8 cellular contexts compared by ENCODE assay signal in the genomic region with DNA sequence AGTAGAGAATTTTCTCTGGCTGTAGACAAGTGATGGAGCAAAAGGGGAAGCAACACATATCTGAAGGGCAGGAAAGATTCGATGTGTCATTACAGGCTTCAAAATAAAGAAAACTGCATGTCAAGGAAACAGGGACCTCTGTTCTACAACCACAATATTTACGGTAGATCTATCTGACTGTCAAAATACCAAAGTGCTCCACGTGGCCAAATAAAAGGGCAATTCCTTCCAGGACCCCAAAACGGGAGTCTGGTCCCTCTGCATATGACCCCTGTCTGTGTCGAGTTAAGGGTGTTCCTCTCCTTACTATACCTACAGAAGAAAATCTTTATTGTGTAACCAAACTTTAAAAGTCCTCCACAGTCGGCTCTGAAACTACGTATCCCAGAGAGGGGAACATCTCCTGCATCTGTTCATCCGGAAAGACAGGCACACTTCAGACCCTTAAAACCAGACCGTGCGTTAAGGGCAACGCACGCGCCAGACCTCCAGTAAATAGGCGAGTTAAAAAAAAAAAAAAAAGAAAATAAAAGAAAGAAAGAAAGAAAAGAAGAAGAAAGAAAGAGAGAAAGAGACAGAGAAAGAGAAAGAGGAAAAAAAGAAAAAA. TPM values are rescaled to one million over a fixed set of nuclear protein-coding genes. Genes with fewer than 3 reads are reported as not detected.
A peak's percentile ranks its signal among the peaks of the same experiment; 100 is the strongest.
DNase-seq lines count a peak whose midpoint lies in the region; ATAC-seq and TF ChIP-seq lines count a peak whose summit lies in the region.

No MANE protein-coding gene starts in this region.

- no peak for ATAC-seq in natural killer cell treated with Interleukin-12 subunit alpha and Interleukin-12 subunit beta and Interleukin-15 and Interleukin-18, amount 100 ng/mL, for 72 hours
- ATAC-seq in GM19463 (IDR thresholded peaks at IDR 0.05; ENCODE audit: unreplicated experiment) = no peak
- no peak for ATAC-seq in GM19397 (IDR thresholded peaks at IDR 0.05; ENCODE audit: unreplicated experiment)

- no peaks in the 10 kb centered on the region for H3K4me1 ChIP-seq in NT2/D1 (ENCODE audit: insufficient read depth, insufficient read length)

- intact Hi-C loops in dendritic cell treated with granulocyte-macrophage colony-stimulating factor and Interleukin-4, amounts not matched to agents 40 ng/mL and 50 ng/mL, for 4 days (cut with micrococcal nuclease) = loop anchor here (10.0 kb wide), 1 partner anchor 358 kb away; the partner anchor contains the start of gene INTS4

- POLR2A ChIA-PET in GM10248 (lab: Yijun Ruan, JAX) = no interaction called here

- peaks cover 22% of the 10 kb centered on the region for H3K36me3 ChIP-seq in NT2/D1 (ENCODE audit: insufficient read depth, insufficient read length, low read length)

- H3K36me3 Mint-ChIP-seq in dendritic cell treated with granulocyte-macrophage colony-stimulating factor and Interleukin-4, amounts not matched to agents 40 ng/mL and 50 ng/mL, for 4 days (ENCODE audit: low read depth) = peaks cover 29% of the 10 kb centered on the region
- peaks cover 13% of the 10 kb centered on the region for H3K36me3 Mint-ChIP-seq in natural killer cell treated with Interleukin-12 subunit alpha and Interleukin-12 subunit beta and Interleukin-15 and Interleukin-18, amount 100 ng/mL, for 72 hours

- H3K27me3 ChIP-seq in NT2/D1 (ENCODE audit: insufficient read depth, insufficient read length) = no peaks in the 10 kb centered on the region

- peaks cover 9% of the 10 kb centered on the region for H3K9me3 Mint-ChIP-seq in dendritic cell treated with granulocyte-macrophage colony-stimulating factor and Interleukin-4, amounts not matched to agents 40 ng/mL and 50 ng/mL, for 4 days
- no peaks in the 10 kb centered on the region for H3K9me3 Mint-ChIP-seq in natural killer cell treated with Interleukin-12 subunit alpha and Interleukin-12 subunit beta and Interleukin-15 and Interleukin-18, amount 100 ng/mL, for 72 hours

- no peaks in the 10 kb centered on the region for H3K9me3 ChIP-seq in NT2/D1 (ENCODE audit: insufficient read depth, low read length)

- peaks cover 34% of the 10 kb centered on the region for H3K4me1 Mint-ChIP-seq in dendritic cell treated with granulocyte-macrophage colony-stimulating factor and Interleukin-4, amounts not matched to agents 40 ng/mL and 50 ng/mL, for 4 days (ENCODE audit: low read depth)
- peaks cover 25 to 28% of the 10 kb centered on the region in 2 donors for H3K4me1 Mint-ChIP-seq in natural killer cell treated with Interleukin-12 subunit alpha and Interleukin-12 subunit beta and Interleukin-15 and Interleukin-18, amount 100 ng/mL, for 72 hours (ENCODE audit: low read depth in 2 of 2)

- DNase-seq in GM10248 (ENCODE audit: extremely low spot score) (peak; percentile 11), NT2/D1 (ENCODE audit: low read depth, low spot score) (no peak), nucleus accumbens (lab: John Stamatoyannopoulos, UW) (no peak), occipital lobe (lab: John Stamatoyannopoulos, UW) (no peak)
- no peak for DNase-seq in natural killer cell treated with Interleukin-12 subunit alpha and Interleukin-12 subunit beta and Interleukin-15 and Interleukin-18, amount 100 ng/mL, for 72 hours (ENCODE audit: low spot score)

- H3K4me3 ChIP-seq in NT2/D1 (ENCODE audit: insufficient read length, low read depth) = peak overlapping the region; percentile 86

- H3K27ac Mint-ChIP-seq in dendritic cell treated with granulocyte-macrophage colony-stimulating factor and Interleukin-4, amounts not matched to agents 40 ng/mL and 50 ng/mL, for 4 days = peak overlapping the region; percentile 94
- H3K27ac Mint-ChIP-seq in natural killer cell treated with Interleukin-12 subunit alpha and Interleukin-12 subunit beta and Interleukin-15 and Interleukin-18, amount 100 ng/mL, for 72 hours = peak overlapping the region; percentile 93 to 94

- no peaks in the 10 kb centered on the region for H3K27me3 Mint-ChIP-seq in dendritic cell treated with granulocyte-macrophage colony-stimulating factor and Interleukin-4, amounts not matched to agents 40 ng/mL and 50 ng/mL, for 4 days
- no peaks in the 10 kb centered on the region for H3K27me3 Mint-ChIP-seq in natural killer cell treated with Interleukin-12 subunit alpha and Interleukin-12 subunit beta and Interleukin-15 and Interleukin-18, amount 100 ng/mL, for 72 hours

- H3K9ac ChIP-seq in NT2/D1 (ENCODE audit: insufficient read length, low read depth) = peak overlapping the region; percentile 93

- CTCF ChIA-PET in GM10248 (lab: Yijun Ruan, JAX) = no interaction called here

- TF ChIP-seq CTCF in GM10248 (IDR thresholded peaks at IDR 0.05; ENCODE audit: control extremely low read depth, extremely low read depth, low read depth, missing control alignments) = no peak

- H3K4me3 Mint-ChIP-seq in dendritic cell treated with granulocyte-macrophage colony-stimulating factor and Interleukin-4, amounts not matched to agents 40 ng/mL and 50 ng/mL, for 4 days = peak overlapping the region; percentile 92
- H3K4me3 Mint-ChIP-seq in natural killer cell treated with Interleukin-12 subunit alpha and Interleukin-12 subunit beta and Interleukin-15 and Interleukin-18, amount 100 ng/mL, for 72 hours = peak overlapping the region; percentile 98

RNA-seq across cellular contexts. Expression of gene CLNS1A, which starts 0.8 kb away (rescaled TPM):
- 100 to 1,000 TPM in 1 of 2 donors, 10 to 100 TPM in 1; 98.4 to 140 TPM for total RNA-seq in natural killer cell treated with Interleukin-12 subunit alpha and Interleukin-12 subunit beta and Interleukin-15 and Interleukin-18, amount 100 ng/mL, for 72 hours
- 177 TPM for total RNA-seq in occipital lobe

RNA-seq across cellular contexts. Expression of gene AQP11, which starts 47.1 kb away (rescaled TPM):
- total RNA-seq in natural killer cell treated with Interleukin-12 subunit alpha and Interleukin-12 subunit beta and Interleukin-15 and Interleukin-18, amount 100 ng/mL, for 72 hours = under 1 TPM; 0.17 to 0.20 TPM
- 5.9 TPM for total RNA-seq in occipital lobe
